1 cellular context compared by ENCODE assay signal in genomic region chr2:149075065-149075464, GRCh38.
TF ChIP-seq lines count a peak whose summit lies in the region.

No MANE protein-coding gene starts in this region.

TF ChIP-seq in WTC11, 78 proteins besides CTCF, POLR2A, EP300 and RAD21 (continued from another document):
- no peak for TF ChIP-seq AR (CRISPR knock-in tag; IDR thresholded peaks at IDR 0.05)
- TF ChIP-seq ZNF416 (CRISPR knock-in tag; IDR thresholded peaks at IDR 0.05), result no peak
